In genomic region chrX:74280759-74281158, GRCh38 we compare ENCODE assay signal across 22 cellular contexts. TPM values are rescaled to one million over a fixed set of nuclear protein-coding genes. Genes with fewer than 3 reads are reported as not detected.
A peak's percentile ranks its signal among the peaks of the same experiment; 100 is the strongest.
DNase-seq lines count a peak whose midpoint lies in the region; ATAC-seq and TF ChIP-seq lines count a peak whose summit lies in the region.
"Had no signal": no experiment of that assay in that cellular context is flagged by ENCODE, and none has a peak within 500 bp of the region (broad histone marks: within the 10 kb centered on the region; RNA-seq: fewer than 3 reads in every experiment).

No MANE protein-coding gene starts in this region.

- peaks cover 11% of the 10 kb centered on the region for H3K36me3 Mint-ChIP-seq in progenitor cell of endocrine pancreas (ENCODE audit: insufficient read depth)

- peaks cover 16% of the 10 kb centered on the region for H3K4me1 Mint-ChIP-seq in progenitor cell of endocrine pancreas (ENCODE audit: low read depth)

- ATAC-seq in GM19351 (IDR thresholded peaks at IDR 0.05; ENCODE audit: unreplicated experiment) (peak; percentile 66), HG02678 (IDR thresholded peaks at IDR 0.05; ENCODE audit: unreplicated experiment) (peak; percentile 79), HG03565 (IDR thresholded peaks at IDR 0.05; ENCODE audit: unreplicated experiment) (peak; percentile 69)
- ATAC-seq: CD8-positive, alpha-beta T cell; esophagus mucosa; heart left ventricle; pancreas had no signal

- H3K4me3 ChIP-seq in GM06990 (replicated peaks; ENCODE audit: low read depth, low read length), result no peak overlapping the region
- H3K4me3 ChIP-seq: heart left ventricle, pancreas, skin epidermis had no signal

- TF ChIP-seq CTCF in GM06990 (IDR thresholded peaks at IDR 0.05; ENCODE audit: insufficient read depth, low read length, poor library complexity, severe bottlenecking), result no peak
- TF ChIP-seq CTCF in progenitor cell of endocrine pancreas (IDR thresholded peaks at IDR 0.05; ENCODE audit: unreplicated experiment), result no peak

- no peaks in the 10 kb centered on the region for H3K27me3 Mint-ChIP-seq in progenitor cell of endocrine pancreas
- H3K27me3 Mint-ChIP-seq: dendritic cell treated with granulocyte-macrophage colony-stimulating factor and Interleukin-4, amounts not matched to agents 40 ng/mL and 50 ng/mL, for 4 days had no signal

- H3K9me3 Mint-ChIP-seq in progenitor cell of endocrine pancreas (ENCODE audit: low read depth), result no peaks in the 10 kb centered on the region
- H3K9me3 Mint-ChIP-seq: CD8-positive, alpha-beta T cell; dendritic cell treated with granulocyte-macrophage colony-stimulating factor and Interleukin-4, amounts not matched to agents 40 ng/mL and 50 ng/mL, for 4 days; T-helper 2 cell treated with Interferon-gamma antibody and Interleukin-4, amounts not matched to agents 5 μg/mL and 100 μg/mL, for 36 hours had no signal

- no peak overlapping the region for H3K4me3 Mint-ChIP-seq in progenitor cell of endocrine pancreas (ENCODE audit: low read depth)
- H3K4me3 Mint-ChIP-seq: CD8-positive, alpha-beta T cell; dendritic cell treated with granulocyte-macrophage colony-stimulating factor and Interleukin-4, amounts not matched to agents 40 ng/mL and 50 ng/mL, for 4 days; T-helper 2 cell treated with Interferon-gamma antibody and Interleukin-4, amounts not matched to agents 5 μg/mL and 100 μg/mL, for 36 hours had no signal

- H3K27me3 ChIP-seq in GM06990 (replicated peaks; ENCODE audit: control insufficient read depth, insufficient read depth, low read length), result no peaks in the 10 kb centered on the region

- peak; percentile 24 for DNase-seq in GM06990 (ENCODE audit: extremely low read depth, insufficient read length)
- DNase-seq in NOMO-1 (lab: John Stamatoyannopoulos, UW; ENCODE audit: unreplicated experiment in 2 of 2), result no peak
- DNase-seq in activated gamma-delta T cell treated with Interleukin-2 at 50 U/mL for 16 hours, result no peak
- no peak for DNase-seq in progenitor cell of endocrine pancreas (ENCODE audit: low spot score, unreplicated experiment)
- DNase-seq in NCI-H1092 treated with DMSO at 0.1 percent for 48 hours (lab: John Stamatoyannopoulos, UW), result no peak
- DNase-seq: activated CD4-positive, alpha-beta T cell treated with anti-CD3 and anti-CD28 coated beads, Interleukin-2, amount 50 U/mL, for 1 hour; CD8-positive, alpha-beta T cell; H7; heart left ventricle; Kasumi-1; NCI-H2029 treated with DMSO at 0.1 percent for 48 hours; NCI-H774; pancreas had no signal

- no peak overlapping the region for H3K27ac Mint-ChIP-seq in progenitor cell of endocrine pancreas
- H3K27ac Mint-ChIP-seq: CD8-positive, alpha-beta T cell; dendritic cell treated with granulocyte-macrophage colony-stimulating factor and Interleukin-4, amounts not matched to agents 40 ng/mL and 50 ng/mL, for 4 days; T-helper 2 cell treated with Interferon-gamma antibody and Interleukin-4, amounts not matched to agents 5 μg/mL and 100 μg/mL, for 36 hours had no signal

- H3K36me3 ChIP-seq in GM06990 (ENCODE audit: control insufficient read depth, insufficient read depth, low read length), result no peaks in the 10 kb centered on the region

RNA-seq across cellular contexts. Expression of gene ZCCHC13, which starts 23.2 kb away (rescaled TPM):
- total RNA-seq in progenitor cell of endocrine pancreas, result not detected in 2 replicates
- total RNA-seq: A172; astrocyte; CD8-positive, alpha-beta T cell; esophagus mucosa; H7; heart left ventricle; pancreas had no signal
